1 cellular context compared by ENCODE assay signal in the genomic region with DNA sequence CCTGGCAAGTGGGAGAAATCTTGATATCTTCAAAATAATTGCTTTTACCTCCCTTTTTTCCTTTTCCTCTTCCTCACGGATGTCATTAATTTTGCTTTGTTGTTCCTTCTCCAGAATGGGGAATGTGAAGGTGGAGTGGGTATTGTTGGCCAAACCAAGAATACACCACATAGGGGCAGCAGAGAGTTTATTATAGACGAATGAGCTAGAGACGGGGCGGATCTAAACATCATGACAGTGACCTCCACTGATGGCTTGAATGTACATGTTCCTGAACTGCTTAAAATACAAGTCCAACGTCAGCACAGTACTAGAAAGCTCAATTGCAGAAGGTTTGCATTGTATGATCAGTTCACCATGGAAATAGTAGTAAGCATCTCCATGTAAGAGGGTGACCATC.
TF ChIP-seq lines count a peak whose summit lies in the region.

No MANE protein-coding gene starts in this region.

TF ChIP-seq in WTC11, 78 proteins besides CTCF, POLR2A, EP300 and RAD21 (continued from another document):
- TF ChIP-seq, protein P1, sequence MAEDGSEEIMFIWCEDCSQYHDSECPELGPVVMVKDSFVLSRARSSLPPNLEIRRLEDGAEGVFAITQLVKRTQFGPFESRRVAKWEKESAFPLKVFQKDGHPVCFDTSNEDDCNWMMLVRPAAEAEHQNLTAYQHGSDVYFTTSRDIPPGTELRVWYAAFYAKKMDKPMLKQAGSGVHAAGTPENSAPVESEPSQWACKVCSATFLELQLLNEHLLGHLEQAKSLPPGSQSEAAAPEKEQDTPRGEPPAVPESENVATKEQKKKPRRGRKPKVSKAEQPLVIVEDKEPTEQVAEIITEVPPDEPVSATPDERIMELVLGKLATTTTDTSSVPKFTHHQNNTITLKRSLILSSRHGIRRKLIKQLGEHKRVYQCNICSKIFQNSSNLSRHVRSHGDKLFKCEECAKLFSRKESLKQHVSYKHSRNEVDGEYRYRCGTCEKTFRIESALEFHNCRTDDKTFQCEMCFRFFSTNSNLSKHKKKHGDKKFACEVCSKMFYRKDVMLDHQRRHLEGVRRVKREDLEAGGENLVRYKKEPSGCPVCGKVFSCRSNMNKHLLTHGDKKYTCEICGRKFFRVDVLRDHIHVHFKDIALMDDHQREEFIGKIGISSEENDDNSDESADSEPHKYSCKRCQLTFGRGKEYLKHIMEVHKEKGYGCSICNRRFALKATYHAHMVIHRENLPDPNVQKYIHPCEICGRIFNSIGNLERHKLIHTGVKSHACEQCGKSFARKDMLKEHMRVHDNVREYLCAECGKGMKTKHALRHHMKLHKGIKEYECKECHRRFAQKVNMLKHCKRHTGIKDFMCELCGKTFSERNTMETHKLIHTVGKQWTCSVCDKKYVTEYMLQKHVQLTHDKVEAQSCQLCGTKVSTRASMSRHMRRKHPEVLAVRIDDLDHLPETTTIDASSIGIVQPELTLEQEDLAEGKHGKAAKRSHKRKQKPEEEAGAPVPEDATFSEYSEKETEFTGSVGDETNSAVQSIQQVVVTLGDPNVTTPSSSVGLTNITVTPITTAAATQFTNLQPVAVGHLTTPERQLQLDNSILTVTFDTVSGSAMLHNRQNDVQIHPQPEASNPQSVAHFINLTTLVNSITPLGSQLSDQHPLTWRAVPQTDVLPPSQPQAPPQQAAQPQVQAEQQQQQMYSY (CRISPR knock-in tag; IDR thresholded peaks at IDR 0.05): no peak
- no peak for TF ChIP-seq SP1 (CRISPR knock-in tag; conservative IDR thresholded peaks at IDR 0.05)
- no peak for TF ChIP-seq ZNF396 (CRISPR knock-in tag; IDR thresholded peaks at IDR 0.05; ENCODE audit: borderline replicate concordance)
- no peak for TF ChIP-seq NR2C2 (CRISPR knock-in tag; IDR thresholded peaks at IDR 0.05)
- TF ChIP-seq, protein P2, sequence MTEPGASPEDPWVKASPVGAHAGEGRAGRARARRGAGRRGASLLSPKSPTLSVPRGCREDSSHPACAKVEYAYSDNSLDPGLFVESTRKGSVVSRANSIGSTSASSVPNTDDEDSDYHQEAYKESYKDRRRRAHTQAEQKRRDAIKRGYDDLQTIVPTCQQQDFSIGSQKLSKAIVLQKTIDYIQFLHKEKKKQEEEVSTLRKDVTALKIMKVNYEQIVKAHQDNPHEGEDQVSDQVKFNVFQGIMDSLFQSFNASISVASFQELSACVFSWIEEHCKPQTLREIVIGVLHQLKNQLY (CRISPR knock-in tag; IDR thresholded peaks at IDR 0.05): no peak
- no peak for TF ChIP-seq RORB (CRISPR knock-in tag; IDR thresholded peaks at IDR 0.05)
